Comparison of ENCODE assay signal across 17 cellular contexts in the genomic region with DNA sequence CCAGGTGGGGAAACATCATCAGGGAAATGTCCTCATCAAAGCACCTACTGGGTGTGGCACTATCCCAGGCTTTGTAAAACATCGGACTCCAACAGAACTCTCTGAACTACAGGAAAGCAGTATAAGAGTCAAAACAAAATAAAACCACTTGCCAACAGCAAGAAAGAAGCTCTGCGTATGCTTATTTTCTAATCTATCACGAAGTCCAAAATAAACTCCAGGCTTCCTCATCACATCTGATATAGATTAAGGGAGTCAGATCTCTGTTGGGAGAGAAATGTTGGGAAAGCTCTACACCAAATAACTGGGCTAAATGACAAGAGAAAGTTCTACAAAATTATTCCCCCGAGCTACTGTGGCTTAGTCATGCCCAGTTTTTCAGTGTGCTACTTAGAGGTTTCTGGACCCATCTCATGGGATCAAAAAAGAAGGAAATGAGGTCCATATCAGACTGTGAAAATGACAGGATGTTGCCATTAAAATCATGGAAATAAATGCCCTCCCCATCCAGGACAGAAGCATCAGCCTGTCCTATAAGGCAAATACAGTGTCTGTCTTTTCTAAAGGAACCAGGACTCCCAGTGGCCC.
DNase-seq lines count a peak whose midpoint lies in the region; ATAC-seq and TF ChIP-seq lines count a peak whose summit lies in the region.
"Had no signal": no experiment of that assay in that cellular context is flagged by ENCODE, and none has a peak within 500 bp of the region (broad histone marks: within the 10 kb centered on the region; RNA-seq: fewer than 3 reads in every experiment).

No MANE protein-coding gene starts in this region.

- H3K4me3 ChIP-seq in GM23248, result peak overlapping the region; percentile 67
- peak overlapping the region in 1 of 4 donors; percentile 32 for H3K4me3 ChIP-seq in esophagus squamous epithelium
- no peak overlapping the region for H3K4me3 ChIP-seq in left lung
- H3K4me3 ChIP-seq in subcutaneous abdominal adipose tissue (ENCODE audit: low read depth in 1 of 5, low read length in 5 of 5), result peak overlapping the region in 1 of 5 donors; percentile 47
- H3K4me3 ChIP-seq: upper lobe of left lung had no signal

- intact Hi-C loops in esophagus squamous epithelium (cut with DNase I) (no loop called here), left lung (cut with DNase I) (no loop called here)

- peak overlapping the region; percentile 64 for H3K9ac ChIP-seq in GM23248
- no peak overlapping the region for H3K9ac ChIP-seq in subcutaneous abdominal adipose tissue (ENCODE audit: low read length in 5 of 5)
- H3K9ac ChIP-seq: parathyroid adenoma had no signal

- H3K4me2 ChIP-seq in GM23248 (ENCODE audit: unreplicated experiment), result peak overlapping the region; percentile 86

- ATAC-seq in left lung (no peak), GM18861 (IDR thresholded peaks at IDR 0.05; ENCODE audit: unreplicated experiment) (no peak), SK-N-SH treated with all-trans-retinoic acid at 6 μM for 48 hours (no peak)
- ATAC-seq: activated CD8-positive, alpha-beta T cell treated with anti-CD3 and anti-CD28 coated beads, Interleukin-2, amount 10 ng/mL, durations not matched to agents 7 days and 5 days had no signal

- DNase-seq in GM23248, result peak; percentile 89
- no peak for DNase-seq in esophagus squamous epithelium (lab: John Stamatoyannopoulos, UW)
- DNase-seq in left lung, result no peak
- DNase-seq in NCI-H1436 (lab: John Stamatoyannopoulos, UW), result no peak
- no peak for DNase-seq in activated T-cell treated with anti-CD3 and anti-CD28 coated beads, Interleukin-2, amount 50 U/mL, for 1 hour
- DNase-seq: activated CD8-positive, alpha-beta T cell treated with anti-CD3 and anti-CD28 coated beads, Interleukin-2, amount 10 ng/mL, durations not matched to agents 7 days and 5 days; activated naive CD4-positive, alpha-beta T cell; CD4-positive, CD25-positive, alpha-beta regulatory T cell; cerebellar nuclear complex; NCI-H1092 treated with DMSO at 0.1 percent for 48 hours; NCI-H2171 treated with DMSO at 0.1 percent for 48 hours; stimulated activated CD4-positive, alpha-beta T cell treated with anti-CD3 and anti-CD28 coated beads, Interleukin-1b, Interleukin-23, amount 100 ng/mL, for 48 hours; upper lobe of left lung had no signal

- no peak for TF ChIP-seq CTCF in esophagus squamous epithelium (IDR thresholded peaks at IDR 0.05)
- no peak for TF ChIP-seq CTCF in left lung (IDR thresholded peaks at IDR 0.05)

- H3K79me2 ChIP-seq in GM23248 (ENCODE audit: insufficient read depth), result 0 out of 2 replicates have a peak, but pooled peaks cover 17% of the 10 kb centered on the region
- H3K79me2 ChIP-seq: parathyroid adenoma had no signal

- peak overlapping the region; percentile 45; the same call in 1 of the 2 replicates for H2AFZ ChIP-seq in GM23248
- H2AFZ ChIP-seq: parathyroid adenoma had no signal

- in situ Hi-C loops in GM23248 (cut with MboI), result no loop called here

- H4K20me1 ChIP-seq in GM23248 (ENCODE audit: insufficient read depth), result no peaks in the 10 kb centered on the region

- TF ChIP-seq POLR2A in esophagus squamous epithelium (IDR thresholded peaks at IDR 0.05), result no peak

- no peaks in the 10 kb centered on the region for H3K36me3 ChIP-seq in GM23248 (ENCODE audit: low read depth)
- no peaks in the 10 kb centered on the region for H3K36me3 ChIP-seq in esophagus squamous epithelium
- no peaks in the 10 kb centered on the region for H3K36me3 ChIP-seq in left lung
- H3K36me3 ChIP-seq in subcutaneous abdominal adipose tissue (ENCODE audit: control insufficient read depth in 5 of 5, insufficient read depth in 5 of 5, low read length in 5 of 5), result no peaks in the 10 kb centered on the region
- H3K36me3 ChIP-seq: upper lobe of left lung had no signal

- H3K9me3 ChIP-seq in GM23248 (ENCODE audit: low read depth) (no peaks in the 10 kb centered on the region), esophagus squamous epithelium (no peaks in the 10 kb centered on the region), left lung (no peaks in the 10 kb centered on the region), subcutaneous abdominal adipose tissue (ENCODE audit: control insufficient read depth in 5 of 5, low read length in 5 of 5) (no peaks in the 10 kb centered on the region)
- H3K9me3 ChIP-seq: upper lobe of left lung had no signal

- no peaks in the 10 kb centered on the region for H3K9me2 ChIP-seq in GM23248 (ENCODE audit: insufficient read depth)

- H3K27ac ChIP-seq in GM23248 (peak overlapping the region; percentile 74), esophagus squamous epithelium (peak overlapping the region in 3 of 4 donors; percentile 20 to 34 (median 32)), left lung (peak overlapping the region; percentile 11 to 39), subcutaneous abdominal adipose tissue (ENCODE audit: low read depth, low read length) (peak overlapping the region; percentile 73)
- H3K27ac ChIP-seq: parathyroid adenoma had no signal

- peaks cover 17% of the 10 kb centered on the region for H3F3A ChIP-seq in GM23248 (ENCODE audit: insufficient read depth)

- 1% methylated on average over 4 of the region's 4 CpGs for WGBS in GM23248 (ENCODE audit: low coverage in 1 of 2, low lambda C conversion rate in 2 of 2, missing lambda C conversion rate in 2 of 2), 2 experiments
- 42 to 43% methylated on average over 4 of the region's 4 CpGs for WGBS in esophagus squamous epithelium, 2 donors

- H3K4me1 ChIP-seq in GM23248 (ENCODE audit: insufficient read depth) (peaks cover 27% of the 10 kb centered on the region), esophagus squamous epithelium (peaks cover 0 to 11% (median 0%) of the 10 kb centered on the region in 3 donors), left lung (no peaks in the 10 kb centered on the region), subcutaneous abdominal adipose tissue (ENCODE audit: control insufficient read depth in 5 of 5, insufficient read depth in 5 of 5, low read length in 5 of 5) (peaks cover 0 to 17% (median 10%) of the 10 kb centered on the region in 5 donors)
- H3K4me1 ChIP-seq: parathyroid adenoma had no signal

- H3K27me3 ChIP-seq in GM23248 (replicated peaks; ENCODE audit: insufficient read depth) (no peaks in the 10 kb centered on the region), esophagus squamous epithelium (no peaks in the 10 kb centered on the region), left lung (no peaks in the 10 kb centered on the region), subcutaneous abdominal adipose tissue (ENCODE audit: control insufficient read depth in 5 of 5, insufficient read depth in 4 of 5, low read length in 5 of 5) (no peaks in the 10 kb centered on the region)
- H3K27me3 ChIP-seq: upper lobe of left lung had no signal

TF ChIP-seq in SK-N-SH treated with all-trans-retinoic acid at 6 μM for 48 hours, 23 proteins besides CTCF, POLR2A, EP300 and RAD21:
- TF ChIP-seq, protein P1, sequence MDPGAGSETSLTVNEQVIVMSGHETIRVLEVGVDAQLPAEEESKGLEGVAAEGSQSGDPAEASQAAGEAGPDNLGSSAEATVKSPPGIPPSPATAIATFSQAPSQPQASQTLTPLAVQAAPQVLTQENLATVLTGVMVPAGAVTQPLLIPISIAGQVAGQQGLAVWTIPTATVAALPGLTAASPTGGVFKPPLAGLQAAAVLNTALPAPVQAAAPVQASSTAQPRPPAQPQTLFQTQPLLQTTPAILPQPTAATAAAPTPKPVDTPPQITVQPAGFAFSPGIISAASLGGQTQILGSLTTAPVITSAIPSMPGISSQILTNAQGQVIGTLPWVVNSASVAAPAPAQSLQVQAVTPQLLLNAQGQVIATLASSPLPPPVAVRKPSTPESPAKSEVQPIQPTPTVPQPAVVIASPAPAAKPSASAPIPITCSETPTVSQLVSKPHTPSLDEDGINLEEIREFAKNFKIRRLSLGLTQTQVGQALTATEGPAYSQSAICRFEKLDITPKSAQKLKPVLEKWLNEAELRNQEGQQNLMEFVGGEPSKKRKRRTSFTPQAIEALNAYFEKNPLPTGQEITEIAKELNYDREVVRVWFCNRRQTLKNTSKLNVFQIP (CRISPR knock-in tag; IDR thresholded peaks at IDR 0.05; ENCODE audit: borderline replicate concordance, low read depth), result no peak
- TF ChIP-seq PPARA (CRISPR knock-in tag; IDR thresholded peaks at IDR 0.05; ENCODE audit: borderline replicate concordance), result no peak
- no peak for TF ChIP-seq CSDC2 (CRISPR knock-in tag; IDR thresholded peaks at IDR 0.05)
- no peak for TF ChIP-seq ISL1 (CRISPR knock-in tag; IDR thresholded peaks at IDR 0.05)
- TF ChIP-seq, protein P2, sequence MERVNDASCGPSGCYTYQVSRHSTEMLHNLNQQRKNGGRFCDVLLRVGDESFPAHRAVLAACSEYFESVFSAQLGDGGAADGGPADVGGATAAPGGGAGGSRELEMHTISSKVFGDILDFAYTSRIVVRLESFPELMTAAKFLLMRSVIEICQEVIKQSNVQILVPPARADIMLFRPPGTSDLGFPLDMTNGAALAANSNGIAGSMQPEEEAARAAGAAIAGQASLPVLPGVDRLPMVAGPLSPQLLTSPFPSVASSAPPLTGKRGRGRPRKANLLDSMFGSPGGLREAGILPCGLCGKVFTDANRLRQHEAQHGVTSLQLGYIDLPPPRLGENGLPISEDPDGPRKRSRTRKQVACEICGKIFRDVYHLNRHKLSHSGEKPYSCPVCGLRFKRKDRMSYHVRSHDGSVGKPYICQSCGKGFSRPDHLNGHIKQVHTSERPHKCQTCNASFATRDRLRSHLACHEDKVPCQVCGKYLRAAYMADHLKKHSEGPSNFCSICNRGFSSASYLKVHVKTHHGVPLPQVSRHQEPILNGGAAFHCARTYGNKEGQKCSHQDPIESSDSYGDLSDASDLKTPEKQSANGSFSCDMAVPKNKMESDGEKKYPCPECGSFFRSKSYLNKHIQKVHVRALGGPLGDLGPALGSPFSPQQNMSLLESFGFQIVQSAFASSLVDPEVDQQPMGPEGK (CRISPR knock-in tag; IDR thresholded peaks at IDR 0.05; ENCODE audit: borderline replicate concordance), result no peak
- no peak for TF ChIP-seq SNAI2 (CRISPR knock-in tag; IDR thresholded peaks at IDR 0.05)
- TF ChIP-seq TCF4 (CRISPR knock-in tag; IDR thresholded peaks at IDR 0.05; ENCODE audit: borderline replicate concordance), result no peak
- no peak for TF ChIP-seq ESRRG (CRISPR knock-in tag; IDR thresholded peaks at IDR 0.05)
- no peak for TF ChIP-seq ZNF70 (CRISPR knock-in tag; IDR thresholded peaks at IDR 0.05)
- TF ChIP-seq OSR1 (CRISPR knock-in tag; IDR thresholded peaks at IDR 0.05), result no peak
- TF ChIP-seq ZNF565 (CRISPR knock-in tag; conservative IDR thresholded peaks at IDR 0.05; ENCODE audit: low read depth), result no peak
- TF ChIP-seq ZFP3 (CRISPR knock-in tag; IDR thresholded peaks at IDR 0.05), result no peak
- no peak for TF ChIP-seq BACH2 (CRISPR knock-in tag; IDR thresholded peaks at IDR 0.05; ENCODE audit: borderline replicate concordance)
- TF ChIP-seq TOX (CRISPR knock-in tag; IDR thresholded peaks at IDR 0.05; ENCODE audit: borderline replicate concordance), result no peak
